ENCODE assay signal across 8 cellular contexts in genomic region chr9:34577635-34578240, GRCh38.
DNase-seq lines count a peak whose midpoint lies in the region; ATAC-seq lines count a peak whose summit lies in the region.

No MANE protein-coding gene starts in this region.

- DNase-seq in NCI-H748 (lab: John Stamatoyannopoulos, UW; ENCODE audit: unreplicated experiment) (peak; percentile 67), NCI-H748 treated with DMSO at 0.1 percent for 48 hours (lab: John Stamatoyannopoulos, UW) (no peak), islet precursor cell (peak; percentile 77), HuH-7.5 (ENCODE audit: low spot score) (no peak)
- DNase-seq in stimulated activated effector memory CD8-positive, alpha-beta T cell treated with anti-CD3 and anti-CD28 coated beads, Interleukin-12 subunit alpha, Interleukin-12 subunit beta, amount 100 ng/mL, for 72 hours (ENCODE audit: low spot score in 2 of 2): no peak

- H3K4me3 Mint-ChIP-seq in activated naive CD8-positive, alpha-beta T cell: peak overlapping the region; percentile 55
- H3K4me3 Mint-ChIP-seq in stimulated activated effector memory CD8-positive, alpha-beta T cell treated with anti-CD3 and anti-CD28 coated beads, Interleukin-12 subunit alpha, Interleukin-12 subunit beta, amount 100 ng/mL, for 72 hours: peak overlapping the region; percentile 67

- peaks cover 9% of the 10 kb centered on the region for H3K4me1 Mint-ChIP-seq in activated naive CD8-positive, alpha-beta T cell (ENCODE audit: low read depth)
- H3K4me1 Mint-ChIP-seq in stimulated activated effector memory CD8-positive, alpha-beta T cell treated with anti-CD3 and anti-CD28 coated beads, Interleukin-12 subunit alpha, Interleukin-12 subunit beta, amount 100 ng/mL, for 72 hours: peaks cover 31% of the 10 kb centered on the region

- H3K36me3 Mint-ChIP-seq in activated naive CD8-positive, alpha-beta T cell: no peaks in the 10 kb centered on the region
- no peaks in the 10 kb centered on the region for H3K36me3 Mint-ChIP-seq in stimulated activated effector memory CD8-positive, alpha-beta T cell treated with anti-CD3 and anti-CD28 coated beads, Interleukin-12 subunit alpha, Interleukin-12 subunit beta, amount 100 ng/mL, for 72 hours

- H3K9me3 Mint-ChIP-seq in activated naive CD8-positive, alpha-beta T cell (ENCODE audit: low read depth): no peaks in the 10 kb centered on the region
- no peaks in the 10 kb centered on the region for H3K9me3 Mint-ChIP-seq in stimulated activated effector memory CD8-positive, alpha-beta T cell treated with anti-CD3 and anti-CD28 coated beads, Interleukin-12 subunit alpha, Interleukin-12 subunit beta, amount 100 ng/mL, for 72 hours

- ATAC-seq in stimulated activated effector memory CD8-positive, alpha-beta T cell treated with anti-CD3 and anti-CD28 coated beads, Interleukin-12 subunit alpha, Interleukin-12 subunit beta, amount 100 ng/mL, for 72 hours: no peak
- ATAC-seq in HG03139 (IDR thresholded peaks at IDR 0.05; ENCODE audit: unreplicated experiment) (no peak), HG03025 (IDR thresholded peaks at IDR 0.05; ENCODE audit: low FRiP score, unreplicated experiment) (no peak)

- H3K27me3 Mint-ChIP-seq in activated naive CD8-positive, alpha-beta T cell: peaks cover 35% of the 10 kb centered on the region

- H3K27ac Mint-ChIP-seq in activated naive CD8-positive, alpha-beta T cell: no peak overlapping the region
- H3K27ac Mint-ChIP-seq in stimulated activated effector memory CD8-positive, alpha-beta T cell treated with anti-CD3 and anti-CD28 coated beads, Interleukin-12 subunit alpha, Interleukin-12 subunit beta, amount 100 ng/mL, for 72 hours: no peak overlapping the region

Comparison
In these comparisons a context has a peak if more than half of its experiments do, and no peak if none do; other contexts are left out.
1. DNase-seq: peak in NCI-H748 (single experiment) and islet precursor cell (single experiment); none in NCI-H748 treated with DMSO at 0.1 percent for 48 hours (single experiment), stimulated activated effector memory CD8-positive, alpha-beta T cell treated with anti-CD3 and anti-CD28 coated beads, Interleukin-12 subunit alpha, Interleukin-12 subunit beta, amount 100 ng/mL, for 72 hours (0 of 2) and HuH-7.5 (single experiment).